ENCODE assay signal across 2 cellular contexts in the genomic region with DNA sequence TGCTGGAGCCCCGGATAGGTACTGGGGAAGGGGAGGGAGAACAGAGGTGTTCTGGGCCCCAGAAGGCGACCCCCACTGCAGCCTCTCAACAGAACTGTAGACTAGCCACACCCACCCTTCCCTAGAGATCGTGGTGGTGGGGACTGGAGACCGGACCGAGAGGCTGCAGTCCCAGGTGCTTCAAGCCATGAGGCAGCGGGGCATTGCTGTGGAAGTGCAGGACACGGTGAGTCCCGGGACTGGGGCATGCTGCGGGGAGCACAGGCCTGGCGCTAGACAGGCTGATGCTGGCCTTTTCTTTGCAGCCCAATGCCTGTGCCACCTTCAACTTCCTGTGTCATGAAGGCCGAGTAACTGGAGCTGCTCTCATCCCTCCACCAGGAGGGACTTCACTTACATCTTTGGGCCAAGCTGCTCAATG.
TF ChIP-seq lines count a peak whose summit lies in the region.

No MANE protein-coding gene starts in this region.

TF ChIP-seq in SK-N-SH, 30 proteins besides CTCF, POLR2A, EP300 and RAD21 (continued from another document):
- TF ChIP-seq, protein P1, sequence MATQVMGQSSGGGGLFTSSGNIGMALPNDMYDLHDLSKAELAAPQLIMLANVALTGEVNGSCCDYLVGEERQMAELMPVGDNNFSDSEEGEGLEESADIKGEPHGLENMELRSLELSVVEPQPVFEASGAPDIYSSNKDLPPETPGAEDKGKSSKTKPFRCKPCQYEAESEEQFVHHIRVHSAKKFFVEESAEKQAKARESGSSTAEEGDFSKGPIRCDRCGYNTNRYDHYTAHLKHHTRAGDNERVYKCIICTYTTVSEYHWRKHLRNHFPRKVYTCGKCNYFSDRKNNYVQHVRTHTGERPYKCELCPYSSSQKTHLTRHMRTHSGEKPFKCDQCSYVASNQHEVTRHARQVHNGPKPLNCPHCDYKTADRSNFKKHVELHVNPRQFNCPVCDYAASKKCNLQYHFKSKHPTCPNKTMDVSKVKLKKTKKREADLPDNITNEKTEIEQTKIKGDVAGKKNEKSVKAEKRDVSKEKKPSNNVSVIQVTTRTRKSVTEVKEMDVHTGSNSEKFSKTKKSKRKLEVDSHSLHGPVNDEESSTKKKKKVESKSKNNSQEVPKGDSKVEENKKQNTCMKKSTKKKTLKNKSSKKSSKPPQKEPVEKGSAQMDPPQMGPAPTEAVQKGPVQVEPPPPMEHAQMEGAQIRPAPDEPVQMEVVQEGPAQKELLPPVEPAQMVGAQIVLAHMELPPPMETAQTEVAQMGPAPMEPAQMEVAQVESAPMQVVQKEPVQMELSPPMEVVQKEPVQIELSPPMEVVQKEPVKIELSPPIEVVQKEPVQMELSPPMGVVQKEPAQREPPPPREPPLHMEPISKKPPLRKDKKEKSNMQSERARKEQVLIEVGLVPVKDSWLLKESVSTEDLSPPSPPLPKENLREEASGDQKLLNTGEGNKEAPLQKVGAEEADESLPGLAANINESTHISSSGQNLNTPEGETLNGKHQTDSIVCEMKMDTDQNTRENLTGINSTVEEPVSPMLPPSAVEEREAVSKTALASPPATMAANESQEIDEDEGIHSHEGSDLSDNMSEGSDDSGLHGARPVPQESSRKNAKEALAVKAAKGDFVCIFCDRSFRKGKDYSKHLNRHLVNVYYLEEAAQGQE (IDR thresholded peaks at IDR 0.05; ENCODE audit: low read depth, low read length): no peak
- TF ChIP-seq, protein P2, sequence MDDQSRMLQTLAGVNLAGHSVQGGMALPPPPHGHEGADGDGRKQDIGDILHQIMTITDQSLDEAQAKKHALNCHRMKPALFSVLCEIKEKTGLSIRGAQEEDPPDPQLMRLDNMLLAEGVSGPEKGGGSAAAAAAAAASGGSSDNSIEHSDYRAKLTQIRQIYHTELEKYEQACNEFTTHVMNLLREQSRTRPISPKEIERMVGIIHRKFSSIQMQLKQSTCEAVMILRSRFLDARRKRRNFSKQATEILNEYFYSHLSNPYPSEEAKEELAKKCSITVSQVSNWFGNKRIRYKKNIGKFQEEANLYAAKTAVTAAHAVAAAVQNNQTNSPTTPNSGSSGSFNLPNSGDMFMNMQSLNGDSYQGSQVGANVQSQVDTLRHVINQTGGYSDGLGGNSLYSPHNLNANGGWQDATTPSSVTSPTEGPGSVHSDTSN (IDR thresholded peaks at IDR 0.05): no peak; the same call in 1 of the 2 replicates
- TF ChIP-seq, protein P3, sequence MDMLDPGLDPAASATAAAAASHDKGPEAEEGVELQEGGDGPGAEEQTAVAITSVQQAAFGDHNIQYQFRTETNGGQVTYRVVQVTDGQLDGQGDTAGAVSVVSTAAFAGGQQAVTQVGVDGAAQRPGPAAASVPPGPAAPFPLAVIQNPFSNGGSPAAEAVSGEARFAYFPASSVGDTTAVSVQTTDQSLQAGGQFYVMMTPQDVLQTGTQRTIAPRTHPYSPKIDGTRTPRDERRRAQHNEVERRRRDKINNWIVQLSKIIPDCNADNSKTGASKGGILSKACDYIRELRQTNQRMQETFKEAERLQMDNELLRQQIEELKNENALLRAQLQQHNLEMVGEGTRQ (IDR thresholded peaks at IDR 0.05; ENCODE audit: borderline replicate concordance, low read depth, low read length): no peak
- TF ChIP-seq MEF2A (IDR thresholded peaks at IDR 0.05; ENCODE audit: borderline replicate concordance, low read depth) (no peak), TAF1 (IDR thresholded peaks at IDR 0.05; ENCODE audit: borderline replicate concordance, low read depth, low read length) (no peak), NRF1 (IDR thresholded peaks at IDR 0.05; ENCODE audit: low read depth, low read length) (no peak)
- TF ChIP-seq, protein P4, sequence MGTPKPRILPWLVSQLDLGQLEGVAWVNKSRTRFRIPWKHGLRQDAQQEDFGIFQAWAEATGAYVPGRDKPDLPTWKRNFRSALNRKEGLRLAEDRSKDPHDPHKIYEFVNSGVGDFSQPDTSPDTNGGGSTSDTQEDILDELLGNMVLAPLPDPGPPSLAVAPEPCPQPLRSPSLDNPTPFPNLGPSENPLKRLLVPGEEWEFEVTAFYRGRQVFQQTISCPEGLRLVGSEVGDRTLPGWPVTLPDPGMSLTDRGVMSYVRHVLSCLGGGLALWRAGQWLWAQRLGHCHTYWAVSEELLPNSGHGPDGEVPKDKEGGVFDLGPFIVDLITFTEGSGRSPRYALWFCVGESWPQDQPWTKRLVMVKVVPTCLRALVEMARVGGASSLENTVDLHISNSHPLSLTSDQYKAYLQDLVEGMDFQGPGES (IDR thresholded peaks at IDR 0.05; ENCODE audit: low read depth, low read length): no peak
- TF ChIP-seq, protein P5, sequence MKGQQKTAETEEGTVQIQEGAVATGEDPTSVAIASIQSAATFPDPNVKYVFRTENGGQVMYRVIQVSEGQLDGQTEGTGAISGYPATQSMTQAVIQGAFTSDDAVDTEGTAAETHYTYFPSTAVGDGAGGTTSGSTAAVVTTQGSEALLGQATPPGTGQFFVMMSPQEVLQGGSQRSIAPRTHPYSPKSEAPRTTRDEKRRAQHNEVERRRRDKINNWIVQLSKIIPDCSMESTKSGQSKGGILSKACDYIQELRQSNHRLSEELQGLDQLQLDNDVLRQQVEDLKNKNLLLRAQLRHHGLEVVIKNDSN (IDR thresholded peaks at IDR 0.05; ENCODE audit: borderline replicate concordance, low read depth): no peak

TF ChIP-seq in SK-N-SH treated with all-trans-retinoic acid at 6 μM for 48 hours, 23 proteins besides CTCF, POLR2A, EP300 and RAD21 (continued from another document):
- TF ChIP-seq ZC3H10 (CRISPR knock-in tag; IDR thresholded peaks at IDR 0.05) (no peak), ZNF565 (CRISPR knock-in tag; conservative IDR thresholded peaks at IDR 0.05; ENCODE audit: low read depth) (no peak), ESRRG (CRISPR knock-in tag; IDR thresholded peaks at IDR 0.05) (no peak), ISL1 (CRISPR knock-in tag; IDR thresholded peaks at IDR 0.05) (no peak), ARNTL (CRISPR knock-in tag; IDR thresholded peaks at IDR 0.05; ENCODE audit: borderline replicate concordance, low read depth) (no peak), CSDC2 (CRISPR knock-in tag; IDR thresholded peaks at IDR 0.05) (no peak), ZNF70 (CRISPR knock-in tag; IDR thresholded peaks at IDR 0.05) (no peak), RARB (CRISPR knock-in tag; IDR thresholded peaks at IDR 0.05) (no peak), ZFP30 (CRISPR knock-in tag; IDR thresholded peaks at IDR 0.05) (no peak)
- TF ChIP-seq, protein P6, sequence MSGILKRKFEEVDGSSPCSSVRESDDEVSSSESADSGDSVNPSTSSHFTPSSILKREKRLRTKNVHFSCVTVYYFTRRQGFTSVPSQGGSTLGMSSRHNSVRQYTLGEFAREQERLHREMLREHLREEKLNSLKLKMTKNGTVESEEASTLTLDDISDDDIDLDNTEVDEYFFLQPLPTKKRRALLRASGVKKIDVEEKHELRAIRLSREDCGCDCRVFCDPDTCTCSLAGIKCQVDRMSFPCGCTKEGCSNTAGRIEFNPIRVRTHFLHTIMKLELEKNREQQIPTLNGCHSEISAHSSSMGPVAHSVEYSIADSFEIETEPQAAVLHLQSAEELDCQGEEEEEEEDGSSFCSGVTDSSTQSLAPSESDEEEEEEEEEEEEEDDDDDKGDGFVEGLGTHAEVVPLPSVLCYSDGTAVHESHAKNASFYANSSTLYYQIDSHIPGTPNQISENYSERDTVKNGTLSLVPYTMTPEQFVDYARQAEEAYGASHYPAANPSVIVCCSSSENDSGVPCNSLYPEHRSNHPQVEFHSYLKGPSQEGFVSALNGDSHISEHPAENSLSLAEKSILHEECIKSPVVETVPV (CRISPR knock-in tag; IDR thresholded peaks at IDR 0.05): no peak
- TF ChIP-seq, protein P7, sequence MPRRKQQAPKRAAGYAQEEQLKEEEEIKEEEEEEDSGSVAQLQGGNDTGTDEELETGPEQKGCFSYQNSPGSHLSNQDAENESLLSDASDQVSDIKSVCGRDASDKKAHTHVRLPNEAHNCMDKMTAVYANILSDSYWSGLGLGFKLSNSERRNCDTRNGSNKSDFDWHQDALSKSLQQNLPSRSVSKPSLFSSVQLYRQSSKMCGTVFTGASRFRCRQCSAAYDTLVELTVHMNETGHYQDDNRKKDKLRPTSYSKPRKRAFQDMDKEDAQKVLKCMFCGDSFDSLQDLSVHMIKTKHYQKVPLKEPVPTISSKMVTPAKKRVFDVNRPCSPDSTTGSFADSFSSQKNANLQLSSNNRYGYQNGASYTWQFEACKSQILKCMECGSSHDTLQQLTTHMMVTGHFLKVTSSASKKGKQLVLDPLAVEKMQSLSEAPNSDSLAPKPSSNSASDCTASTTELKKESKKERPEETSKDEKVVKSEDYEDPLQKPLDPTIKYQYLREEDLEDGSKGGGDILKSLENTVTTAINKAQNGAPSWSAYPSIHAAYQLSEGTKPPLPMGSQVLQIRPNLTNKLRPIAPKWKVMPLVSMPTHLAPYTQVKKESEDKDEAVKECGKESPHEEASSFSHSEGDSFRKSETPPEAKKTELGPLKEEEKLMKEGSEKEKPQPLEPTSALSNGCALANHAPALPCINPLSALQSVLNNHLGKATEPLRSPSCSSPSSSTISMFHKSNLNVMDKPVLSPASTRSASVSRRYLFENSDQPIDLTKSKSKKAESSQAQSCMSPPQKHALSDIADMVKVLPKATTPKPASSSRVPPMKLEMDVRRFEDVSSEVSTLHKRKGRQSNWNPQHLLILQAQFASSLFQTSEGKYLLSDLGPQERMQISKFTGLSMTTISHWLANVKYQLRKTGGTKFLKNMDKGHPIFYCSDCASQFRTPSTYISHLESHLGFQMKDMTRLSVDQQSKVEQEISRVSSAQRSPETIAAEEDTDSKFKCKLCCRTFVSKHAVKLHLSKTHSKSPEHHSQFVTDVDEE (CRISPR knock-in tag; IDR thresholded peaks at IDR 0.05): no peak
TF ChIP-seq in SK-N-SH treated with all-trans-retinoic acid at 6 μM for 48 hours: peak in this region for 0.
